Comparison of ENCODE assay signal across 1 cellular context in genomic region chr16:11402745-11403533, GRCh38.
TF ChIP-seq lines count a peak whose summit lies in the region.

No MANE protein-coding gene starts in this region.

TF ChIP-seq in HepG2, 621 proteins besides CTCF, POLR2A, EP300 and RAD21 (continued from another document):
- no peak for TF ChIP-seq ZBTB40 (IDR thresholded peaks at IDR 0.05)
- TF ChIP-seq ZBTB40 (CRISPR knock-in tag; IDR thresholded peaks at IDR 0.05), result 0 out of 2 replicates have a peak, but pooled peaks have one; percentile 2
- 0 out of 2 replicates have a peak, but pooled peaks have one; percentile 50 for TF ChIP-seq EED (CRISPR knock-in tag; IDR thresholded peaks at IDR 0.05)
- TF ChIP-seq, protein P1, sequence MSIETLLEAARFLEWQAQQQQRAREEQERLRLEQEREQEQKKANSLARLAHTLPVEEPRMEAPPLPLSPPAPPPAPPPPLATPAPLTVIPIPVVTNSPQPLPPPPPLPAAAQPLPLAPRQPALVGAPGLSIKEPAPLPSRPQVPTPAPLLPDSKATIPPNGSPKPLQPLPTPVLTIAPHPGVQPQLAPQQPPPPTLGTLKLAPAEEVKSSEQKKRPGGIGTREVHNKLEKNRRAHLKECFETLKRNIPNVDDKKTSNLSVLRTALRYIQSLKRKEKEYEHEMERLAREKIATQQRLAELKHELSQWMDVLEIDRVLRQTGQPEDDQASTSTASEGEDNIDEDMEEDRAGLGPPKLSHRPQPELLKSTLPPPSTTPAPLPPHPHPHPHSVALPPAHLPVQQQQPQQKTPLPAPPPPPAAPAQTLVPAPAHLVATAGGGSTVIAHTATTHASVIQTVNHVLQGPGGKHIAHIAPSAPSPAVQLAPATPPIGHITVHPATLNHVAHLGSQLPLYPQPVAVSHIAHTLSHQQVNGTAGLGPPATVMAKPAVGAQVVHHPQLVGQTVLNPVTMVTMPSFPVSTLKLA (IDR thresholded peaks at IDR 0.05), result peak; percentile 61
- TF ChIP-seq TBX2 (CRISPR knock-in tag; IDR thresholded peaks at IDR 0.05; ENCODE audit: borderline replicate concordance), result 0 out of 2 replicates have a peak, but pooled peaks have one; percentile 14
- TF ChIP-seq SKIL (CRISPR knock-in tag; IDR thresholded peaks at IDR 0.05; ENCODE audit: borderline replicate concordance), result 0 out of 2 replicates have a peak, but pooled peaks have one; percentile 19
- TF ChIP-seq HNRNPL (IDR thresholded peaks at IDR 0.05; ENCODE audit: low read depth, low read length), result peak; percentile 77; the same call in 1 of the 2 replicates
